19 cellular contexts compared by ENCODE assay signal in genomic region chr19:18526316-18526715, GRCh38.
"Had no signal": no experiment of that assay in that cellular context is flagged by ENCODE, and none has a peak within 500 bp of the region (broad histone marks: within the 10 kb centered on the region; RNA-seq: fewer than 3 reads in every experiment).

No MANE protein-coding gene starts in this region.

- H3K9me3 ChIP-seq: gastrocnemius medialis, heart left ventricle, neutrophil, thoracic aorta, upper lobe of right lung had no signal

- H3K27me3 ChIP-seq: gastrocnemius medialis, heart left ventricle, neutrophil, upper lobe of right lung had no signal

- ATAC-seq: activated CD4-positive, alpha-beta T cell treated with anti-CD3 and anti-CD28 coated beads for 36 hours; activated T-helper 17 cell treated with anti-CD3 and anti-CD28 coated beads, Interleukin-2, amount 50 U/mL, for 72 hours; gastrocnemius medialis; heart left ventricle; left ventricle myocardium superior; naive thymus-derived CD4-positive, alpha-beta T cell; stimulated activated naive B cell treated with anti-CD40 and anti-IgM and Interleukin-4, amounts not matched to agents 10 μg/mL and 1 μg/mL and 100 μg/mL, for 72 hours; upper lobe of right lung had no signal

- H3K27ac ChIP-seq: gastrocnemius medialis, heart left ventricle, neutrophil, thoracic aorta, upper lobe of right lung had no signal

- H3K4me3 ChIP-seq: gastrocnemius medialis, heart left ventricle, thoracic aorta, upper lobe of right lung had no signal

- H3K4me1 ChIP-seq: upper lobe of right lung had no signal

- FAIRE-seq: TTC549 had no signal

- DNase-seq: activated CD4-positive, alpha-beta memory T cell treated with anti-CD3 and anti-CD28 coated beads for 36 hours; activated CD4-positive, alpha-beta T cell treated with anti-CD3 and anti-CD28 coated beads for 36 hours; activated naive CD4-positive, alpha-beta T cell; activated naive CD8-positive, alpha-beta T cell treated with anti-CD3 and anti-CD28 coated beads for 36 hours; activated T-cell treated with anti-CD3 and anti-CD28 coated beads for 4 hours; amniotic stem cell; erythroblast; gastrocnemius medialis; heart left ventricle; kidney glomerular epithelial cell; left ventricle myocardium superior; mesenchymal stem cell; naive thymus-derived CD4-positive, alpha-beta T cell; stimulated activated naive B cell treated with anti-CD40 and anti-IgM and Interleukin-4, amounts not matched to agents 10 μg/mL and 1 μg/mL and 100 μg/mL, for 72 hours; upper lobe of right lung had no signal
